In the genomic region with DNA sequence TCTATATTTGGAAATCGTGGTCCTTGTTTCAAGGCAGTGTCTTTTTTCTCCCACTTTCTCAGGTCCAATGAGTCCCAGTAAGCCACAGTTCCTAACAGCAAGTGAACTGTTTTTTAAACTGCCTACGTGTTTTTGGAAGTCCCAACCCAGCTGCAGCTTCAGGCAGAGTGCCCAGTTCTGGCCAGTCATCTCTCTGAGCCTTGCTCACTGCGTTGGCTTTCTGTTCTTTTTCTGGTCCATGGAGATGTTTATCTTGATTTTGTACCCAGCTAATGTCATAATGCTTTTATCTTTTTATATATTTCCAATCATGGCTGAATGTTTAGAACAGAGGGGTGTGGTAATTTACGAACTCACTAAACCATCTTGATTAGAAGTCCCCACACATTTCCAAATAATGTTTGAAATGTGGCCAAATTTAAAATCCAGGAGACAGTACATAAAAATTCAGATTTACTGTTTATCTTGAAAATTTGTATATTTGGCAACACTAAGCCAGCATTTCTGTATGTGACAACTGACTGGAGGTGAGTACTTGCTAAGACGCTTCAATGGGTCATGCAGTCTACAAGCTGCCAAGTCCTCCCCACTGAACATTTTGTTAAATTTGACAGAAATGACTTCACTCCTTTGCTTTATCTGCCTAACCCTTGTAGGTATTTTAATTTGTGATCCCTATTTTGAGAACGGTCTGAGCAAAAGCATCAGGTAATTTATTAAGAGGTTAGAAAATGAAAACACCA, we compare ENCODE assay signal across 11 cellular contexts. TPM values are rescaled to one million over a fixed set of nuclear protein-coding genes. Genes with fewer than 3 reads are reported as not detected.
DNase-seq lines count a peak whose midpoint lies in the region; ATAC-seq and TF ChIP-seq lines count a peak whose summit lies in the region.
"Had no signal": no experiment of that assay in that cellular context is flagged by ENCODE, and none has a peak within 500 bp of the region (broad histone marks: within the 10 kb centered on the region; RNA-seq: fewer than 3 reads in every experiment).

No MANE protein-coding gene starts in this region.

- ATAC-seq in GM23338 (no peak), HG03095 (IDR thresholded peaks at IDR 0.05; ENCODE audit: unreplicated experiment) (no peak), GM19397 (IDR thresholded peaks at IDR 0.05; ENCODE audit: unreplicated experiment) (no peak)

- no peaks in the 10 kb centered on the region for H3F3A ChIP-seq in GM23338 (replicated peaks; ENCODE audit: low read depth)

- no peaks in the 10 kb centered on the region for H3K27me3 ChIP-seq in GM23338 (ENCODE audit: insufficient read depth)

- no peak overlapping the region for H3K4me3 Mint-ChIP-seq in GM23338

- no peaks in the 10 kb centered on the region for H3K36me3 ChIP-seq in GM23338 (ENCODE audit: insufficient read depth)

- H3K4me1 ChIP-seq in GM23338 (ENCODE audit: insufficient read depth), result no peaks in the 10 kb centered on the region

- no peaks in the 10 kb centered on the region for H3K4me1 Mint-ChIP-seq in GM23338

- no peaks in the 10 kb centered on the region for H3K9me3 Mint-ChIP-seq in GM23338

- TF ChIP-seq CTCF in GM23338 (conservative IDR thresholded peaks at IDR 0.05; ENCODE audit: low read depth in 2 of 2), result no peak

- H3K36me3 Mint-ChIP-seq in GM23338 (ENCODE audit: low read depth), result no peaks in the 10 kb centered on the region

- H3K4me2 ChIP-seq in GM23338, result no peak overlapping the region

- H3K9me2 ChIP-seq in GM23338 (ENCODE audit: insufficient read depth), result 0 out of 2 replicates have a peak, but pooled peaks cover 5% of the 10 kb centered on the region

- no peak overlapping the region for H3K4me3 ChIP-seq in GM23338
- H3K4me3 ChIP-seq: SK-N-MC had no signal

- H3K27me3 Mint-ChIP-seq in GM23338 (ENCODE audit: insufficient read depth, low read depth, poor library complexity), result no peaks in the 10 kb centered on the region

- no peak overlapping the region for H3K27ac ChIP-seq in GM23338 (ENCODE audit: low read depth)
- H3K27ac ChIP-seq: SK-N-MC had no signal

- DNase-seq in GM23338 (ENCODE audit: low spot score) (no peak), brain pericyte (ENCODE audit: low read depth, low spot score) (peak; percentile 34), inferior parietal cortex (ENCODE audit: extremely low spot score) (peak; percentile 63), smooth muscle cell of the brain vasculature (ENCODE audit: low read depth, low spot score) (peak; percentile 40), OCI-M1 (lab: John Stamatoyannopoulos, UW) (no peak), NCI-H146 (lab: John Stamatoyannopoulos, UW) (no peak)
- DNase-seq: DND-41, NCI-H1694 had no signal

- no peaks in the 10 kb centered on the region for H4K20me1 ChIP-seq in GM23338 (replicated peaks; ENCODE audit: insufficient read depth)

- no peaks in the 10 kb centered on the region for H3K79me2 ChIP-seq in GM23338 (replicated peaks; ENCODE audit: insufficient read depth)

- no peak overlapping the region for H3K27ac Mint-ChIP-seq in GM23338

- 0 out of 2 replicates have a peak overlapping the region, but pooled peaks have one; percentile 53 for H2AFZ ChIP-seq in GM23338

TF ChIP-seq in GM23338, 12 proteins besides CTCF, POLR2A, EP300 and RAD21:
- TF ChIP-seq NANOG (IDR thresholded peaks at IDR 0.05; ENCODE audit: borderline replicate concordance) (no peak), POLR2AphosphoS5 (IDR thresholded peaks at IDR 0.05; ENCODE audit: low read depth) (no peak), EZH2phosphoT487 (IDR thresholded peaks at IDR 0.05; ENCODE audit: unreplicated experiment) (no peak), ZNF114 (CRISPR knock-in tag; IDR thresholded peaks at IDR 0.05) (no peak)
- TF ChIP-seq, protein P1, sequence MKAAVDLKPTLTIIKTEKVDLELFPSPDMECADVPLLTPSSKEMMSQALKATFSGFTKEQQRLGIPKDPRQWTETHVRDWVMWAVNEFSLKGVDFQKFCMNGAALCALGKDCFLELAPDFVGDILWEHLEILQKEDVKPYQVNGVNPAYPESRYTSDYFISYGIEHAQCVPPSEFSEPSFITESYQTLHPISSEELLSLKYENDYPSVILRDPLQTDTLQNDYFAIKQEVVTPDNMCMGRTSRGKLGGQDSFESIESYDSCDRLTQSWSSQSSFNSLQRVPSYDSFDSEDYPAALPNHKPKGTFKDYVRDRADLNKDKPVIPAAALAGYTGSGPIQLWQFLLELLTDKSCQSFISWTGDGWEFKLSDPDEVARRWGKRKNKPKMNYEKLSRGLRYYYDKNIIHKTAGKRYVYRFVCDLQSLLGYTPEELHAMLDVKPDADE (IDR thresholded peaks at IDR 0.05), result no peak
TF ChIP-seq in GM23338: peak in this region for 0.

RNA-seq across cellular contexts. Expression of a gene that starts 46.1 kb away (rescaled TPM):
- total RNA-seq in GM23338 (2014; rRNA removed; shearing (Covaris generic)), result 0.35 and 0.66 TPM in 2 replicates
- 0.36 and 0.80 TPM in 2 replicates for polyA plus RNA-seq in GM23338 (2016; fragmentation: Nextera tagmentation; extraction: Ambion mirVana)

Comparison
In these comparisons a context has a peak if more than half of its experiments do, and no peak if none do; other contexts are left out.
1. DNase-seq: peak in brain pericyte (single experiment), inferior parietal cortex (single experiment) and smooth muscle cell of the brain vasculature (single experiment); none in GM23338 (single experiment), OCI-M1 (single experiment) and NCI-H146 (single experiment).